12 cellular contexts compared by ENCODE assay signal in the genomic region with DNA sequence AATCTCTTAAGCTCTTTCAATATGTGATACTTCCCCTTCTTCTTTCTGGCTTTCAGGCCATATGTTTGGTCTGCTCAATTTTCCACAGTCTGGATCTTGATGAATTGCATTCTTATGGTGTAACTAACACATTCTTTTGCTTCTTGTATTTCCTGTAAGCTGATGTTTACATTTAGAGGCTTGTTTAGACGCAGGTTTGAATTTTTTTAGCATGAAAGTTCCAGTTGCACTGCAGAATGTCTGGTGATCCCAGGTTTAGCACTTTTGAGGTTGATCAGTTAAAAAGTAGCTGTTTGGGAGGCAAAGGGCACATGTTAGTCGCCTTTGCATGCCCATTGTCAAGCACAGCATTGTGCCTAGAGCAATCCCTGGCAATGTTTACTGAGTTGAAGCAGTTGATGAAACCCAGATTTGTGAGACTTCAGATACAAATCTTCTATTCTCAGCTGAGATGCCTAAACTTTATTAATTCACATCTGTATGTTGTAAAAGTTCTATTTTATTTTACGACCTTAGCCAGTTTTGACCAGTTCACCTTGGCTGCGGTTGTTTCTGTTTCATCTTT. TPM values are rescaled to one million over a fixed set of nuclear protein-coding genes. Genes with fewer than 3 reads are reported as not detected.
DNase-seq lines count a peak whose midpoint lies in the region; ATAC-seq and TF ChIP-seq lines count a peak whose summit lies in the region.
"Had no signal": no experiment of that assay in that cellular context is flagged by ENCODE, and none has a peak within 500 bp of the region (broad histone marks: within the 10 kb centered on the region; RNA-seq: fewer than 3 reads in every experiment).

No MANE protein-coding gene starts in this region.

- H3K36me3 ChIP-seq in hepatocyte (replicated peaks; ENCODE audit: insufficient read depth, low read depth) (no peaks in the 10 kb centered on the region), suprapubic skin (no peaks in the 10 kb centered on the region)

- H3K9me3 ChIP-seq in hepatocyte (ENCODE audit: low read depth): no peaks in the 10 kb centered on the region
- no peaks in the 10 kb centered on the region for H3K9me3 ChIP-seq in suprapubic skin

- no peaks in the 10 kb centered on the region for H3K9me2 ChIP-seq in hepatocyte (replicated peaks; ENCODE audit: insufficient read depth)

- H2AFZ ChIP-seq in hepatocyte: peak overlapping the region; percentile 27

- H4K20me1 ChIP-seq in hepatocyte (ENCODE audit: insufficient read depth, poor library complexity, severe bottlenecking): no peaks in the 10 kb centered on the region

- no peaks in the 10 kb centered on the region for H3K79me2 ChIP-seq in hepatocyte

- TF ChIP-seq CTCF in WI38 (IDR thresholded peaks at IDR 0.05; ENCODE audit: low read depth, low read length): no peak
- no peak for TF ChIP-seq CTCF in hepatocyte (IDR thresholded peaks at IDR 0.05; ENCODE audit: poor library complexity)
- no peak for TF ChIP-seq CTCF in suprapubic skin (IDR thresholded peaks at IDR 0.05)

- DNase-seq in HPDE6-E6E7 (ENCODE audit: extremely low spot score): peak; percentile 58
- peak; percentile 45 for DNase-seq in hepatocyte (ENCODE audit: low spot score)
- DNase-seq in suprapubic skin (ENCODE audit: low spot score in 2 of 2): no peak
- no peak for DNase-seq in NCI-H1092 treated with DMSO at 0.1 percent for 48 hours (lab: John Stamatoyannopoulos, UW)
- no peak for DNase-seq in NCI-H2196 treated with DMSO at 0.1 percent for 48 hours (lab: John Stamatoyannopoulos, UW; ENCODE audit: unreplicated experiment)
- DNase-seq in central memory CD4-positive, alpha-beta T cell: no peak
- DNase-seq: activated CD4-positive, CD25-positive, alpha-beta regulatory T cell treated with anti-CD3 and anti-CD28 coated beads, Interleukin-2, amount 50 U/mL, for 72 hours; cerebellar nuclear complex; naive B cell; NCI-H187 had no signal

- ATAC-seq in GM21367 (IDR thresholded peaks at IDR 0.05; ENCODE audit: unreplicated experiment): no peak

- peak overlapping the region; percentile 42 for H3K4me3 ChIP-seq in WI38 (ENCODE audit: low read depth, low read length)
- no peak overlapping the region for H3K4me3 ChIP-seq in hepatocyte
- peak overlapping the region; percentile 12 for H3K4me3 ChIP-seq in suprapubic skin

- TF ChIP-seq POLR2A in suprapubic skin (IDR thresholded peaks at IDR 0.05): no peak

- H3K27me3 ChIP-seq in hepatocyte: no peaks in the 10 kb centered on the region
- no peaks in the 10 kb centered on the region for H3K27me3 ChIP-seq in suprapubic skin

- TF ChIP-seq EP300 in suprapubic skin (IDR thresholded peaks at IDR 0.05): no peak

- H3K27ac ChIP-seq in hepatocyte (peak overlapping the region; percentile 73), suprapubic skin (no peak overlapping the region)

- H3K4me2 ChIP-seq in hepatocyte: peak overlapping the region; percentile 65

- H3K4me1 ChIP-seq in hepatocyte (ENCODE audit: insufficient read depth) (peaks cover 37% of the 10 kb centered on the region), suprapubic skin (peaks cover 16% of the 10 kb centered on the region)

- 23% methylated on average over 4 of the region's 4 CpGs for WGBS in hepatocyte (ENCODE audit: low lambda C conversion rate, missing lambda C conversion rate)
- 24% methylated on average over 4 of the region's 4 CpGs for WGBS in suprapubic skin

RNA-seq across cellular contexts. Expression of a gene that starts 59.6 kb away (rescaled TPM):
- total RNA-seq in hepatocyte: not detected in 2 replicates
- polyA plus RNA-seq in hepatocyte: not detected in 2 replicates
- total RNA-seq in suprapubic skin: not detected

Comparison
In these comparisons a context has a peak if more than half of its experiments do, and no peak if none do; other contexts are left out.
1. DNase-seq: peak in HPDE6-E6E7 (single experiment) and hepatocyte (single experiment); none in suprapubic skin (0 of 2), NCI-H1092 treated with DMSO at 0.1 percent for 48 hours (single experiment), NCI-H2196 treated with DMSO at 0.1 percent for 48 hours (single experiment) and central memory CD4-positive, alpha-beta T cell (single experiment).